ENCODE assay signal across 12 cellular contexts in the genomic region with DNA sequence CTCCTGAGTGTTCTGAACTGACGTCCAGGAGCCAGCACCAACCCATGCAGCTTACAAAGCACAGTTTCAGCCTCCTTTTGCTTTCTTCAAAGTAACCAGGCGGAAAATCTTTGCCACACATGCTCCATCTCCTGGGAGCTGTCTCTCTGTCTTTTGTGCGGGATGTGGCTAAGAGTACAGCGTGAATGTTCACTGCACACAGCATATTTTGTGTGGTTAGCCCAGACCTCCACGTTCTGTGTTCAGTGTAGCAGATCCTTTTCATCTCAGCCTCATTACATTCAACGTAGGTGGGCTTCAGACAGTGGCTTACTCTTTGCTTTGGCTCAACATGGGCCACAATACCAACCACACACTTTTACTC.
DNase-seq lines count a peak whose midpoint lies in the region; ATAC-seq and TF ChIP-seq lines count a peak whose summit lies in the region.
"Had no signal": no experiment of that assay in that cellular context is flagged by ENCODE, and none has a peak within 500 bp of the region (broad histone marks: within the 10 kb centered on the region; RNA-seq: fewer than 3 reads in every experiment).

No MANE protein-coding gene starts in this region.

- H4K20me1 ChIP-seq in hepatocyte (ENCODE audit: insufficient read depth, poor library complexity, severe bottlenecking), result peaks cover 28% of the 10 kb centered on the region

- peak; percentile 38 for DNase-seq in ACHN
- DNase-seq in Panc1 (ENCODE audit: low read depth, low spot score), result no peak
- DNase-seq in hepatocyte (ENCODE audit: low spot score), result no peak
- no peak for DNase-seq in DMS79 treated with DMSO at 0.1 percent for 48 hours (lab: John Stamatoyannopoulos, UW)
- no peak for DNase-seq in NCI-H128 (lab: John Stamatoyannopoulos, UW; ENCODE audit: unreplicated experiment)
- no peak for DNase-seq in NCI-H2171 (lab: John Stamatoyannopoulos, UW)
- no peak for DNase-seq in NCI-H2029 treated with DMSO at 0.1 percent for 48 hours (lab: John Stamatoyannopoulos, UW)
- DNase-seq: activated CD4-positive, alpha-beta T cell treated with anti-CD3 and anti-CD28 coated beads, Interleukin-2, amount 10 ng/mL, durations not matched to agents 7 days and 5 days; activated naive CD8-positive, alpha-beta T cell treated with anti-CD3 and anti-CD28 coated beads, Interleukin-2, amount 50 U/mL, for 24 hours; activated T-cell treated with anti-CD3 and anti-CD28 coated beads, Interleukin-2, amount 50 U/mL, for 1 hour; testis had no signal

- peak overlapping the region; percentile 73 for H3K4me2 ChIP-seq in hepatocyte
- no peak overlapping the region for H3K4me2 ChIP-seq in parathyroid adenoma (ENCODE audit: low read length)

- no peak overlapping the region for H3K9ac ChIP-seq in parathyroid adenoma

- no peaks in the 10 kb centered on the region for H3K27me3 ChIP-seq in Panc1 (ENCODE audit: control insufficient read depth, insufficient read depth, low read length)
- no peaks in the 10 kb centered on the region for H3K27me3 ChIP-seq in hepatocyte
- H3K27me3 ChIP-seq in parathyroid adenoma (ENCODE audit: control insufficient read depth, insufficient read depth, low read length), result no peaks in the 10 kb centered on the region
- H3K27me3 ChIP-seq: testis had no signal

- no peaks in the 10 kb centered on the region for H3K9me2 ChIP-seq in hepatocyte (replicated peaks; ENCODE audit: insufficient read depth)

- TSS peak; percentile 1 for BruUV-seq in Panc1 (replicated peaks; lab: Mats Ljungman, UMichigan)

- peaks cover 46% of the 10 kb centered on the region for H3K79me2 ChIP-seq in hepatocyte
- peaks cover 15% of the 10 kb centered on the region for H3K79me2 ChIP-seq in parathyroid adenoma

- H2AFZ ChIP-seq in hepatocyte (no peak overlapping the region), parathyroid adenoma (peak overlapping the region; percentile 75)

- H3K4me3 ChIP-seq in Panc1 (ENCODE audit: low read depth in 2 of 2, low read length in 2 of 2) (no peak overlapping the region), hepatocyte (no peak overlapping the region), parathyroid adenoma (ENCODE audit: low read depth, low read length) (no peak overlapping the region)
- H3K4me3 ChIP-seq: testis had no signal

- in situ Hi-C loops in ACHN (cut with HindIII; ENCODE audit: low pct_ligation_motif_present, low pct_unique_long_range_greater_than_20kb, low sequenced_read_pairs) (no loop called here), Panc1 (cut with HindIII; ENCODE audit: low pct_unique_long_range_greater_than_20kb, low sequenced_read_pairs) (no loop called here)

- CTCF ChIA-PET in Panc1 (lab: Charles Lee), result no interaction called here

- TF ChIP-seq CTCF in Panc1 (IDR thresholded peaks at IDR 0.05), result no peak
- TF ChIP-seq CTCF in hepatocyte (IDR thresholded peaks at IDR 0.05; ENCODE audit: poor library complexity), result no peak
- no peak for TF ChIP-seq CTCF in parathyroid adenoma (IDR thresholded peaks at IDR 0.05)

- ATAC-seq in Panc1, result no peak
- ATAC-seq: activated naive CD8-positive, alpha-beta T cell treated with anti-CD3 and anti-CD28 coated beads, Interleukin-2, amount 50 U/mL, for 24 hours had no signal

- H3K36me3 ChIP-seq in Panc1 (ENCODE audit: control insufficient read depth, insufficient read depth, low read length) (peaks cover 27% of the 10 kb centered on the region), hepatocyte (replicated peaks; ENCODE audit: insufficient read depth, low read depth) (no peaks in the 10 kb centered on the region), parathyroid adenoma (ENCODE audit: control insufficient read depth, insufficient read depth, low read length) (no peaks in the 10 kb centered on the region)

- H3K9me3 ChIP-seq in Panc1 (ENCODE audit: control insufficient read depth, insufficient read depth, low read depth, low read length) (no peaks in the 10 kb centered on the region), hepatocyte (ENCODE audit: low read depth) (no peaks in the 10 kb centered on the region), parathyroid adenoma (ENCODE audit: control insufficient read depth, low read length) (no peaks in the 10 kb centered on the region)
- H3K9me3 ChIP-seq: testis had no signal

- intact Hi-C loops in Panc1 (cut with micrococcal nuclease; ENCODE audit: unreplicated experiment), result no loop called here

- POLR2A ChIA-PET in Panc1 (lab: Charles Lee), result no interaction called here

- peaks cover 98% of the 10 kb centered on the region for H3K4me1 ChIP-seq in Panc1 (ENCODE audit: control insufficient read depth, insufficient read depth, low read length)
- peaks cover 53% of the 10 kb centered on the region for H3K4me1 ChIP-seq in hepatocyte (ENCODE audit: insufficient read depth)
- H3K4me1 ChIP-seq in parathyroid adenoma, result peaks cover 24% of the 10 kb centered on the region

- peak overlapping the region; percentile 15 for H3K27ac ChIP-seq in Panc1 (ENCODE audit: low read length)
- H3K27ac ChIP-seq in hepatocyte, result peak overlapping the region; percentile 93
- peak overlapping the region; percentile 80 for H3K27ac ChIP-seq in parathyroid adenoma
- H3K27ac ChIP-seq: testis had no signal

- 59% methylated on average over 6 of the region's 6 CpGs for WGBS in hepatocyte (ENCODE audit: low lambda C conversion rate, missing lambda C conversion rate)

Comparison
In these comparisons a context has a peak if more than half of its experiments do, and no peak if none do; other contexts are left out.
1. H3K27ac ChIP-seq: peak in every context shown above with its lines; median percentile 93 in hepatocyte; 80 in parathyroid adenoma; 15 in Panc1.